Comparison of ENCODE assay signal across 1 cellular context in the genomic region with DNA sequence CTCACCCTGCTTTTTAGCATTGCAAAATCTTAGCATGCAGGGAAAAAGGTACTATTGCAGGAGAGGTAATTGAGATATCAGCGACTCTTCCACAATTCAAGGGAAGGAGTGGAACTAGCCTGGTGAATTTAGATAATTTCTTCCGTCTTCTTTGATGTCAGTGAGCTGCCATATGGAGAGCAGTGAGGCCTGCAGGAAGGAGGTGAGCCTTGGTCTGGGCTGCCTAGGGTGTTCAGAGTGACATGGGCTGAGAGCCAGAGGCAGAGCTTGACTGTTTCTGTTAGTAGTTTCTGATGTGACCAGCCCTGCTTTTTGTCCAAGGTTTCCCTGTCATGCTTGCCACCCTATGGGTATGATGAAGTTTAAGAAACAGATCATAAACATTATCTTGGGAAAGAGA.
A peak's percentile ranks its signal among the peaks of the same experiment; 100 is the strongest.
TF ChIP-seq lines count a peak whose summit lies in the region.

No MANE protein-coding gene starts in this region.

TF ChIP-seq in GM12878, 131 proteins besides CTCF, POLR2A, EP300 and RAD21 (continued from another document):
- TF ChIP-seq, protein P1, sequence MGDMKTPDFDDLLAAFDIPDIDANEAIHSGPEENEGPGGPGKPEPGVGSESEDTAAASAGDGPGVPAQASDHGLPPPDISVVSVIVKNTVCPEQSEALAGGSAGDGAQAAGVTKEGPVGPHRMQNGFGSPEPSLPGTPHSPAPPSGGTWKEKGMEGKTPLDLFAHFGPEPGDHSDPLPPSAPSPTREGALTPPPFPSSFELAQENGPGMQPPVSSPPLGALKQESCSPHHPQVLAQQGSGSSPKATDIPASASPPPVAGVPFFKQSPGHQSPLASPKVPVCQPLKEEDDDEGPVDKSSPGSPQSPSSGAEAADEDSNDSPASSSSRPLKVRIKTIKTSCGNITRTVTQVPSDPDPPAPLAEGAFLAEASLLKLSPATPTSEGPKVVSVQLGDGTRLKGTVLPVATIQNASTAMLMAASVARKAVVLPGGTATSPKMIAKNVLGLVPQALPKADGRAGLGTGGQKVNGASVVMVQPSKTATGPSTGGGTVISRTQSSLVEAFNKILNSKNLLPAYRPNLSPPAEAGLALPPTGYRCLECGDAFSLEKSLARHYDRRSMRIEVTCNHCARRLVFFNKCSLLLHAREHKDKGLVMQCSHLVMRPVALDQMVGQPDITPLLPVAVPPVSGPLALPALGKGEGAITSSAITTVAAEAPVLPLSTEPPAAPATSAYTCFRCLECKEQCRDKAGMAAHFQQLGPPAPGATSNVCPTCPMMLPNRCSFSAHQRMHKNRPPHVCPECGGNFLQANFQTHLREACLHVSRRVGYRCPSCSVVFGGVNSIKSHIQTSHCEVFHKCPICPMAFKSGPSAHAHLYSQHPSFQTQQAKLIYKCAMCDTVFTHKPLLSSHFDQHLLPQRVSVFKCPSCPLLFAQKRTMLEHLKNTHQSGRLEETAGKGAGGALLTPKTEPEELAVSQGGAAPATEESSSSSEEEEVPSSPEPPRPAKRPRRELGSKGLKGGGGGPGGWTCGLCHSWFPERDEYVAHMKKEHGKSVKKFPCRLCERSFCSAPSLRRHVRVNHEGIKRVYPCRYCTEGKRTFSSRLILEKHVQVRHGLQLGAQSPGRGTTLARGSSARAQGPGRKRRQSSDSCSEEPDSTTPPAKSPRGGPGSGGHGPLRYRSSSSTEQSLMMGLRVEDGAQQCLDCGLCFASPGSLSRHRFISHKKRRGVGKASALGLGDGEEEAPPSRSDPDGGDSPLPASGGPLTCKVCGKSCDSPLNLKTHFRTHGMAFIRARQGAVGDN (IDR thresholded peaks at IDR 0.05), result peak; percentile 65; the same call in 1 of the 2 replicates
- no peak for TF ChIP-seq ZZZ3 (IDR thresholded peaks at IDR 0.05; ENCODE audit: control insufficient read depth, insufficient read length, low read depth)
TF ChIP-seq in GM12878: peak in this region for 3.
